In genomic region chr2:105057005-105057404, GRCh38 we compare ENCODE assay signal across 33 cellular contexts.
"Had no signal": no experiment of that assay in that cellular context is flagged by ENCODE, and none has a peak within 500 bp of the region (broad histone marks: within the 10 kb centered on the region; RNA-seq: fewer than 3 reads in every experiment).

No MANE protein-coding gene starts in this region.

- DNase-seq: activated CD4-positive, alpha-beta T cell treated with anti-CD3 and anti-CD28 coated beads for 36 hours; activated CD4-positive, CD25-positive, alpha-beta regulatory T cell; activated CD8-positive, alpha-beta memory T cell treated with anti-CD3 and anti-CD28 coated beads, Interleukin-2, amount 10 ng/mL, durations not matched to agents 7 days and 5 days; activated CD8-positive, alpha-beta T cell treated with anti-CD3 and anti-CD28 coated beads, Interleukin-2, amount 10 ng/mL, durations not matched to agents 7 days and 5 days; activated naive CD8-positive, alpha-beta T cell treated with anti-CD3 and anti-CD28 coated beads, Interleukin-2, amount 50 U/mL, for 24 hours; activated T-cell treated with anti-CD3 and anti-CD28 coated beads, Interleukin-2, amount 50 U/mL, for 48 hours; amygdala; caudate nucleus; endodermal cell; foreskin fibroblast; heart left ventricle; hypothalamus; immature natural killer cell; kidney; left colon; mammary epithelial cell; naive B cell; nucleus accumbens; pancreas; psoas muscle; sigmoid colon; small intestine; stimulated activated CD4-positive, alpha-beta T cell treated with anti-CD3 and anti-CD28 coated beads, Interleukin-4, amount 100 ng/mL, for 24 hours; stimulated activated naive CD8-positive, alpha-beta T cell treated with anti-CD3 and anti-CD28 coated beads, Interleukin-15, amount 100 ng/mL, for 72 hours; substantia nigra; uterus had no signal

- H3K4me1 ChIP-seq: uterus had no signal

- H3K9me3 ChIP-seq: pancreas, sigmoid colon, uterus had no signal

- H3K36me3 ChIP-seq: pancreas, uterus had no signal

- ATAC-seq: activated CD4-positive, alpha-beta T cell treated with anti-CD3 and anti-CD28 coated beads for 36 hours; activated CD8-positive, alpha-beta memory T cell treated with anti-CD3 and anti-CD28 coated beads, Interleukin-2, amount 10 ng/mL, durations not matched to agents 7 days and 5 days; activated CD8-positive, alpha-beta T cell treated with anti-CD3 and anti-CD28 coated beads, Interleukin-2, amount 10 ng/mL, durations not matched to agents 7 days and 5 days; activated naive CD8-positive, alpha-beta T cell treated with anti-CD3 and anti-CD28 coated beads, Interleukin-2, amount 50 U/mL, for 24 hours; esophagus mucosa; heart left ventricle; left colon; pancreas; psoas muscle; stimulated activated effector memory CD8-positive, alpha-beta T cell treated with anti-CD3 and anti-CD28 coated beads, Interleukin-12 subunit alpha, Interleukin-12 subunit beta, amount 100 ng/mL, for 72 hours; stimulated activated naive CD8-positive, alpha-beta T cell treated with anti-CD3 and anti-CD28 coated beads, Interleukin-15, amount 100 ng/mL, for 72 hours had no signal

- H3K4me1 Mint-ChIP-seq: mesothelial cell of epicardium, neural crest cell had no signal

- H3K27ac ChIP-seq: heart left ventricle, pancreas, psoas muscle, sigmoid colon, uterus had no signal

- H3K27ac Mint-ChIP-seq: activated CD4-positive, alpha-beta T cell treated with anti-CD3 and anti-CD28 coated beads for 36 hours; activated CD8-positive, alpha-beta memory T cell treated with anti-CD3 and anti-CD28 coated beads, Interleukin-2, amount 10 ng/mL, durations not matched to agents 7 days and 5 days; activated CD8-positive, alpha-beta T cell treated with anti-CD3 and anti-CD28 coated beads, Interleukin-2, amount 10 ng/mL, durations not matched to agents 7 days and 5 days; activated naive CD8-positive, alpha-beta T cell treated with anti-CD3 and anti-CD28 coated beads, Interleukin-2, amount 50 U/mL, for 24 hours; activated T-helper 2 cell treated with anti-CD3 and anti-CD28 coated beads, Interferon-gamma antibody, Interleukin-2, Interleukin-4, amounts not matched to agents 10 μg/mL and 5 μg/mL and 100 μg/mL, durations not matched to agents 14 hours and 24 hours and 36 hours; endodermal cell; mesothelial cell of epicardium; stimulated activated effector memory CD8-positive, alpha-beta T cell treated with anti-CD3 and anti-CD28 coated beads, Interleukin-12 subunit alpha, Interleukin-12 subunit beta, amount 100 ng/mL, for 72 hours; stimulated activated naive CD8-positive, alpha-beta T cell treated with anti-CD3 and anti-CD28 coated beads, Interleukin-15, amount 100 ng/mL, for 72 hours; type B pancreatic cell had no signal

- H3K27me3 Mint-ChIP-seq: activated CD4-positive, alpha-beta T cell treated with anti-CD3 and anti-CD28 coated beads for 36 hours; activated CD8-positive, alpha-beta memory T cell treated with anti-CD3 and anti-CD28 coated beads, Interleukin-2, amount 10 ng/mL, durations not matched to agents 7 days and 5 days; activated naive CD4-positive, alpha-beta T cell treated with anti-CD3 and anti-CD28 coated beads, Interleukin-2, amount 50 U/mL, for 24 hours; activated naive CD8-positive, alpha-beta T cell treated with anti-CD3 and anti-CD28 coated beads, Interleukin-2, amount 50 U/mL, for 24 hours; naive B cell; stimulated activated naive CD8-positive, alpha-beta T cell treated with anti-CD3 and anti-CD28 coated beads, Interleukin-15, amount 100 ng/mL, for 72 hours; type B pancreatic cell had no signal

- H3K4me3 ChIP-seq: heart left ventricle, pancreas, psoas muscle, sigmoid colon, uterus had no signal

- H3K4me3 Mint-ChIP-seq: activated CD4-positive, alpha-beta T cell treated with anti-CD3 and anti-CD28 coated beads for 36 hours; activated CD8-positive, alpha-beta memory T cell treated with anti-CD3 and anti-CD28 coated beads, Interleukin-2, amount 10 ng/mL, durations not matched to agents 7 days and 5 days; activated CD8-positive, alpha-beta T cell treated with anti-CD3 and anti-CD28 coated beads, Interleukin-2, amount 10 ng/mL, durations not matched to agents 7 days and 5 days; activated naive CD4-positive, alpha-beta T cell treated with anti-CD3 and anti-CD28 coated beads, Interleukin-2, amount 50 U/mL, for 24 hours; activated naive CD8-positive, alpha-beta T cell treated with anti-CD3 and anti-CD28 coated beads, Interleukin-2, amount 50 U/mL, for 24 hours; endodermal cell; mesothelial cell of epicardium; naive B cell; neural crest cell; stimulated activated effector memory CD8-positive, alpha-beta T cell treated with anti-CD3 and anti-CD28 coated beads, Interleukin-12 subunit alpha, Interleukin-12 subunit beta, amount 100 ng/mL, for 72 hours; stimulated activated naive CD8-positive, alpha-beta T cell treated with anti-CD3 and anti-CD28 coated beads, Interleukin-15, amount 100 ng/mL, for 72 hours; type B pancreatic cell had no signal

- H3K27me3 ChIP-seq: heart left ventricle, pancreas, sigmoid colon, uterus had no signal

- H3K9me3 Mint-ChIP-seq: activated naive CD4-positive, alpha-beta T cell treated with anti-CD3 and anti-CD28 coated beads, Interleukin-2, amount 50 U/mL, for 24 hours; activated T-helper 2 cell treated with anti-CD3 and anti-CD28 coated beads, Interferon-gamma antibody, Interleukin-2, Interleukin-4, amounts not matched to agents 10 μg/mL and 5 μg/mL and 100 μg/mL, durations not matched to agents 14 hours and 24 hours and 36 hours; stimulated activated effector memory CD8-positive, alpha-beta T cell treated with anti-CD3 and anti-CD28 coated beads, Interleukin-12 subunit alpha, Interleukin-12 subunit beta, amount 100 ng/mL, for 72 hours had no signal
